8 cellular contexts compared by ENCODE assay signal in the genomic region with DNA sequence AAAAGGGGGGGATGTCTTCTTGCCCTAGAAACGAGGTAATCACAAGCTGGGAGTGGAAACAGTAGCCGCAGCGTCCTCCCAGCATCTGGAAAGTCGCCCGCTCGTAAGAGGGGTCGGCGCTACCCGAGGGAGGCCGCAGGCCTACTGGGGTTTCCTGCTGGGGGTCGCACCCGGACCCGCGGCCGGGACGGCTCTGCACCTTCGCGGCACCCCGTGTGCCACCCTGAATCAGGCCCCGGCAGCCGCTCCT. TPM values are rescaled to one million over a fixed set of nuclear protein-coding genes. Genes with fewer than 3 reads are reported as not detected.
A peak's percentile ranks its signal among the peaks of the same experiment; 100 is the strongest.
DNase-seq lines count a peak whose midpoint lies in the region; ATAC-seq and TF ChIP-seq lines count a peak whose summit lies in the region.

No MANE protein-coding gene starts in this region.

- no peaks in the 10 kb centered on the region for H3K27me3 ChIP-seq in OCI-LY3 (ENCODE audit: low read depth, low read length)

- peak overlapping the region; percentile 97 for H3K4me2 ChIP-seq in OCI-LY3 (ENCODE audit: low read length)

- DNase-seq in epithelial cell of prostate (ENCODE audit: low read depth, low spot score) (no peak), osteocyte (ENCODE audit: extremely low spot score, unreplicated experiment) (no peak), medulla oblongata (ENCODE audit: extremely low spot score) (no peak), HCEC 1CT (no peak)

- peak overlapping the region; percentile 95 for H3K27ac Mint-ChIP-seq in osteocyte (ENCODE audit: unreplicated experiment)

- H3K27ac ChIP-seq in OCI-LY3 (ENCODE audit: low read length) (peak overlapping the region; percentile 93), epithelial cell of prostate (peak overlapping the region; percentile 98)

- peak overlapping the region; percentile 80 for H3K4me3 ChIP-seq in OCI-LY3 (ENCODE audit: low read length)

- peaks cover 59% of the 10 kb centered on the region for H3K4me1 Mint-ChIP-seq in osteocyte (ENCODE audit: unreplicated experiment)

- H3K9me3 ChIP-seq in OCI-LY3 (ENCODE audit: insufficient read depth, low read length), result no peaks in the 10 kb centered on the region

- no peaks in the 10 kb centered on the region for H3K9me3 Mint-ChIP-seq in osteocyte (ENCODE audit: unreplicated experiment)

- peak overlapping the region; percentile 87 for H3K4me3 Mint-ChIP-seq in osteocyte (ENCODE audit: unreplicated experiment)

- peak overlapping the region; percentile 50; the same call in 1 of the 2 replicates for H2AFZ ChIP-seq in OCI-LY3 (ENCODE audit: low read depth, low read length)

- H3K9ac ChIP-seq in OCI-LY3 (ENCODE audit: low read length), result peak overlapping the region; percentile 94

- no peak for TF ChIP-seq CTCF in OCI-LY3 (IDR thresholded peaks at IDR 0.05; ENCODE audit: low read depth, low read length)
- no peak for TF ChIP-seq CTCF in osteocyte (IDR thresholded peaks at IDR 0.05)

- no peaks in the 10 kb centered on the region for H3K27me3 Mint-ChIP-seq in osteocyte (ENCODE audit: unreplicated experiment)

- peaks cover 94% of the 10 kb centered on the region for H3K79me2 ChIP-seq in OCI-LY3 (ENCODE audit: low read length)

- peaks cover 9% of the 10 kb centered on the region; the same call in 1 of the 2 replicates for H4K20me1 ChIP-seq in OCI-LY3 (ENCODE audit: insufficient read depth, low read length)

- ATAC-seq in GM21515 (IDR thresholded peaks at IDR 0.05; ENCODE audit: unreplicated experiment), result peak; percentile 5
- ATAC-seq in HG02970 (IDR thresholded peaks at IDR 0.05; ENCODE audit: low FRiP score, unreplicated experiment), result no peak
- no peak for ATAC-seq in HG03280 (IDR thresholded peaks at IDR 0.05; ENCODE audit: unreplicated experiment)

- H3K4me1 ChIP-seq in OCI-LY3 (ENCODE audit: low read length), result peaks cover 39% of the 10 kb centered on the region

- H3K36me3 Mint-ChIP-seq in osteocyte (ENCODE audit: unreplicated experiment), result no peaks in the 10 kb centered on the region

- H3K36me3 ChIP-seq in OCI-LY3 (replicated peaks; ENCODE audit: low read depth, low read length), result peaks cover 10% of the 10 kb centered on the region

RNA-seq across cellular contexts. Expression of a gene that starts 0.5 kb away (rescaled TPM):
- 9.4 and 10.9 TPM in 2 replicates for total RNA-seq in osteocyte

RNA-seq across cellular contexts. Expression of a gene that starts 1.5 kb away (rescaled TPM):
- 62.9 and 67.0 TPM in 2 replicates for total RNA-seq in osteocyte

RNA-seq across cellular contexts. Expression of a gene that starts 37.4 kb away (rescaled TPM):
- 2.1 and 2.8 TPM in 2 replicates for total RNA-seq in osteocyte

RNA-seq across cellular contexts. Expression of a gene that starts 37.8 kb away (rescaled TPM):
- total RNA-seq in osteocyte, result 3.4 and 3.6 TPM in 2 replicates

RNA-seq across cellular contexts. Expression of a gene that starts 46.7 kb away (rescaled TPM):
- total RNA-seq in osteocyte, result 1.3 and 2.1 TPM in 2 replicates
